11 cellular contexts compared by ENCODE assay signal in genomic region chr1:5667513-5668325, GRCh38.
DNase-seq lines count a peak whose midpoint lies in the region; ATAC-seq lines count a peak whose summit lies in the region.
"Had no signal": no experiment of that assay in that cellular context is flagged by ENCODE, and none has a peak within 500 bp of the region (broad histone marks: within the 10 kb centered on the region; RNA-seq: fewer than 3 reads in every experiment).

No MANE protein-coding gene starts in this region.

- peak overlapping the region; percentile 3 for H3K4me3 Mint-ChIP-seq in activated T-helper 17 cell treated with anti-CD3 and anti-CD28 coated beads, Interleukin-2, amount 50 U/mL, for 72 hours
- H3K4me3 Mint-ChIP-seq: neural crest cell had no signal

- no peak for ATAC-seq in activated T-helper 17 cell treated with anti-CD3 and anti-CD28 coated beads, Interleukin-2, amount 50 U/mL, for 72 hours (replicated peaks)
- no peak for ATAC-seq in GM21390 (IDR thresholded peaks at IDR 0.05; ENCODE audit: unreplicated experiment)
- ATAC-seq: left lobe of liver had no signal

- no peaks in the 10 kb centered on the region for H3K27me3 Mint-ChIP-seq in activated T-helper 17 cell treated with anti-CD3 and anti-CD28 coated beads, Interleukin-2, amount 50 U/mL, for 72 hours

- H3K9me3 Mint-ChIP-seq in activated T-helper 17 cell treated with anti-CD3 and anti-CD28 coated beads, Interleukin-2, amount 50 U/mL, for 72 hours, result peaks cover 4% of the 10 kb centered on the region

- H3K27ac Mint-ChIP-seq in activated T-helper 17 cell treated with anti-CD3 and anti-CD28 coated beads, Interleukin-2, amount 50 U/mL, for 72 hours, result no peak overlapping the region

- peak; percentile 24 for DNase-seq in activated T-cell treated with anti-CD3 and anti-CD28 coated beads, Interleukin-2, amount 50 U/mL, for 1 hour
- no peak for DNase-seq in activated T-cell treated with anti-CD3 and anti-CD28 coated beads for 4 hours
- peak; percentile 42 for DNase-seq in NCI-H1694 treated with DMSO at 0.1 percent for 48 hours (lab: John Stamatoyannopoulos, UW)
- DNase-seq in retina, result peak; percentile 0
- no peak for DNase-seq in GOT3 (lab: John Stamatoyannopoulos, UW)
- DNase-seq in midbrain (lab: John Stamatoyannopoulos, UW), result no peak
- DNase-seq: NCI-H446 had no signal

- H3K4me1 Mint-ChIP-seq in activated T-helper 17 cell treated with anti-CD3 and anti-CD28 coated beads, Interleukin-2, amount 50 U/mL, for 72 hours, result peaks cover 8% of the 10 kb centered on the region
- H3K4me1 Mint-ChIP-seq: neural crest cell had no signal

- no peaks in the 10 kb centered on the region for H3K36me3 Mint-ChIP-seq in activated T-helper 17 cell treated with anti-CD3 and anti-CD28 coated beads, Interleukin-2, amount 50 U/mL, for 72 hours (ENCODE audit: low read depth)

Comparison
In these comparisons a context has a peak if more than half of its experiments do, and no peak if none do; other contexts are left out.
1. DNase-seq: peak in activated T-cell treated with anti-CD3 and anti-CD28 coated beads, Interleukin-2, amount 50 U/mL, for 1 hour (single experiment), NCI-H1694 treated with DMSO at 0.1 percent for 48 hours (single experiment) and retina (single experiment); none in activated T-cell treated with anti-CD3 and anti-CD28 coated beads for 4 hours (single experiment), GOT3 (single experiment) and midbrain (single experiment).